ENCODE assay signal across 8 cellular contexts in genomic region chr17:1762906-1763829, GRCh38. TPM values are rescaled to one million over a fixed set of nuclear protein-coding genes. Genes with fewer than 3 reads are reported as not detected.
DNase-seq lines count a peak whose midpoint lies in the region; ATAC-seq and TF ChIP-seq lines count a peak whose summit lies in the region.

No MANE protein-coding gene starts in this region.

- peak overlapping the region; percentile 11 for H3K14ac ChIP-seq in IMR-90 (replicated peaks; ENCODE audit: low read depth, low read length)

- peak overlapping the region; percentile 61 for H3K27ac ChIP-seq in IMR-90 (ENCODE audit: insufficient read depth, low read length)

- peaks cover 21% of the 10 kb centered on the region for H3K4me1 ChIP-seq in IMR-90 (ENCODE audit: control insufficient read depth, insufficient read depth, low read length)

- peak overlapping the region; percentile 55 for H3K4ac ChIP-seq in IMR-90 (ENCODE audit: low read depth, low read length)

- no peak for TF ChIP-seq POLR2A in IMR-90 (IDR thresholded peaks at IDR 0.05; ENCODE audit: low read depth, low read length)

- intact Hi-C loops in IMR-90 (cut with micrococcal nuclease), result no loop called here

- H3K79me1 ChIP-seq in IMR-90 (ENCODE audit: low read depth in 1 of 2, low read length in 2 of 2), result no peaks in the 10 kb centered on the region

- peak overlapping the region; percentile 82 for H2BK120ac ChIP-seq in IMR-90 (ENCODE audit: low read depth, low read length)

- H2BK15ac ChIP-seq in IMR-90 (ENCODE audit: low read depth, low read length), result peak overlapping the region; percentile 43; the same call in 1 of the 3 replicates

- TF ChIP-seq RAD21 in IMR-90 (IDR thresholded peaks at IDR 0.05; ENCODE audit: low read length), result no peak

- H3K56ac ChIP-seq in IMR-90 (ENCODE audit: extremely low read depth, insufficient read depth, low read length), result no peak overlapping the region

- H3K9me1 ChIP-seq in IMR-90 (ENCODE audit: insufficient read depth, low read length), result peaks cover 9% of the 10 kb centered on the region

- H4K5ac ChIP-seq in IMR-90 (ENCODE audit: low read depth, low read length), result peak overlapping the region; percentile 19

- peak overlapping the region; percentile 50 for H2AK9ac ChIP-seq in IMR-90 (replicated peaks; ENCODE audit: low read depth, low read length, poor library complexity)

- H2AFZ ChIP-seq in IMR-90 (replicated peaks; ENCODE audit: low read length, poor library complexity), result peak overlapping the region; percentile 86

- peak overlapping the region; percentile 26 for H4K91ac ChIP-seq in IMR-90 (ENCODE audit: insufficient read depth, low read depth, low read length)

- BruUV-seq in IMR-90 (replicated peaks; lab: Mats Ljungman, UMichigan), result no TSS peak

- CTCF ChIA-PET in IMR-90 (lab: Yijun Ruan, JAX), result interaction anchor here (1.3 kb wide), 1 partner anchor 11 kb away, joined by 3 read pairs; no protein-coding TSS in a partner anchor

- H3K36me3 ChIP-seq in IMR-90 (ENCODE audit: control insufficient read depth, insufficient read depth, low read length), result no peaks in the 10 kb centered on the region; the same call in 1 of the 2 replicates

- peak overlapping the region; percentile 82 for H2AK5ac ChIP-seq in IMR-90 (ENCODE audit: low read depth, low read length)

- in situ Hi-C loops in IMR-90 (cut with MboI; ENCODE audit: low sequenced_read_pairs), result no loop called here

- ATAC-seq in IMR-90 (ENCODE audit: low read depth) (peak; percentile 63), GM19035 (IDR thresholded peaks at IDR 0.05; ENCODE audit: unreplicated experiment) (no peak), HG03175 (IDR thresholded peaks at IDR 0.05; ENCODE audit: unreplicated experiment) (no peak)
- no peak for ATAC-seq in stimulated activated naive CD8-positive, alpha-beta T cell treated with anti-CD3 and anti-CD28 coated beads, Interleukin-15, Interleukin-2, amounts not matched to agents 100 U/mL and 50 U/mL, for 24 hours

- H3K9me3 ChIP-seq in IMR-90 (ENCODE audit: control insufficient read depth, insufficient read depth, low read length), result no peaks in the 10 kb centered on the region
- peaks cover 2% of the 10 kb centered on the region for H3K9me3 ChIP-seq in iPS-18c (ENCODE audit: control insufficient read depth, insufficient read depth, low read length)

- peak overlapping the region; percentile 34; the same call in 1 of the 2 replicates for H3K23ac ChIP-seq in IMR-90 (ENCODE audit: low read depth, low read length)

- 67% methylated on average over 3 of the region's 21 CpGs; no CpG with 5 or more reads in 1 of the 2 experiments for WGBS in IMR-90 (ENCODE audit: extremely low coverage in 2 of 2, insufficient read length in 1 of 2), 2 experiments

- peak overlapping the region; percentile 16; the same call in 1 of the 2 replicates for H3K9ac ChIP-seq in IMR-90 (ENCODE audit: low read depth, low read length)

- no peak for TF ChIP-seq CTCF in IMR-90 (conservative IDR thresholded peaks at IDR 0.05; ENCODE audit: low read depth, low read length)

- H4K20me1 ChIP-seq in IMR-90 (ENCODE audit: insufficient read depth, low read length), result no peaks in the 10 kb centered on the region

- dilution Hi-C loops in IMR-90 (cut with HindIII; ENCODE audit: low sequenced_read_pairs, unreplicated experiment), result no loop called here

- peak; percentile 74 for DNase-seq in AG08395 (ENCODE audit: low spot score)
- peak; percentile 74 for DNase-seq in IMR-90
- DNase-seq in amniotic stem cell (lab: John Stamatoyannopoulos, UW), result peak; percentile 26
- DNase-seq in stimulated activated naive CD8-positive, alpha-beta T cell treated with anti-CD3 and anti-CD28 coated beads, Interleukin-15, Interleukin-2, amounts not matched to agents 100 U/mL and 50 U/mL, for 24 hours, result peak; percentile 16
- DNase-seq in NCI-H1105 (lab: John Stamatoyannopoulos, UW), result no peak

- H3K27me3 ChIP-seq in IMR-90 (ENCODE audit: control insufficient read depth, insufficient read depth, low read length), result no peaks in the 10 kb centered on the region

- peak overlapping the region; percentile 51; the same call in 1 of the 2 replicates for H3K4me3 ChIP-seq in IMR-90 (ENCODE audit: insufficient read depth, low read depth, low read length)
- peak overlapping the region; percentile 38; the same call in 1 of the 2 replicates for H3K4me3 ChIP-seq in iPS-18c (ENCODE audit: insufficient read depth, low read depth, low read length)

- H2BK20ac ChIP-seq in IMR-90 (ENCODE audit: low read depth, low read length), result peak overlapping the region; percentile 82

- H3K18ac ChIP-seq in IMR-90 (ENCODE audit: low read depth, low read length), result peak overlapping the region; percentile 32

- H3K4me2 ChIP-seq in IMR-90 (ENCODE audit: low read depth, low read length), result peak overlapping the region; percentile 39; the same call in 1 of the 2 replicates

- H4K8ac ChIP-seq in IMR-90 (ENCODE audit: low read depth in 2 of 2, low read length in 2 of 2), result peak overlapping the region; percentile 79 to 93

- POLR2A ChIA-PET in IMR-90 (lab: Charles Lee; ENCODE audit: unreplicated experiment), result interaction anchor here (0.6 kb wide), 1 partner anchor 47 kb away, joined by 3 read pairs; no protein-coding TSS in a partner anchor

- H2BK5ac ChIP-seq in IMR-90 (ENCODE audit: low read depth, low read length, poor library complexity, severe bottlenecking), result no peak overlapping the region

TF ChIP-seq in IMR-90, 13 proteins besides CTCF, POLR2A, EP300 and RAD21:
- no peak for TF ChIP-seq CEBPB (IDR thresholded peaks at IDR 0.05; ENCODE audit: low read depth, low read length)
- 0 out of 2 replicates have a peak, but pooled peaks have one; percentile 36 for TF ChIP-seq MAZ (IDR thresholded peaks at IDR 0.05; ENCODE audit: borderline replicate concordance, low read depth, low read length)
- no peak for TF ChIP-seq CHD1 (IDR thresholded peaks at IDR 0.05; ENCODE audit: low read depth, low read length)
- TF ChIP-seq SMC3 (IDR thresholded peaks at IDR 0.05; ENCODE audit: low read depth, low read length), result no peak
- peak; percentile 48; the same call in 1 of the 2 replicates for TF ChIP-seq BHLHE40 (IDR thresholded peaks at IDR 0.05; ENCODE audit: low read depth, low read length)
- TF ChIP-seq USF2 (IDR thresholded peaks at IDR 0.05; ENCODE audit: low read depth, low read length), result peak; percentile 26; the same call in 1 of the 2 replicates
- TF ChIP-seq MXI1 (IDR thresholded peaks at IDR 0.05; ENCODE audit: borderline replicate concordance, low read depth, low read length), result peak; percentile 51; the same call in 1 of the 2 replicates
- no peak for TF ChIP-seq RFX5 (IDR thresholded peaks at IDR 0.05; ENCODE audit: low read depth, low read length)

RNA-seq across cellular contexts. Expression of gene SERPINF1, which starts 1.3 kb away (rescaled TPM):
- total RNA-seq in IMR-90 (2012; rRNA removed), result 11.7 and 15.6 TPM in 2 replicates
- polyA plus RNA-seq in IMR-90 (2012; rRNA removed), result 90.2 and 94.3 TPM in 2 replicates
- 104 and 232 TPM in 2 replicates for polyA plus RNA-seq in IMR-90 (2012; cell fraction: cytosol; rRNA removed)
- polyA plus RNA-seq in IMR-90 (2012; cell fraction: nucleus; rRNA removed; ENCODE audit: low replicate concordance), result 61.8 and 102 TPM in 2 replicates

RNA-seq across cellular contexts. Expression of gene SERPINF2, which starts 20.5 kb away (rescaled TPM):
- not detected in 2 replicates for total RNA-seq in IMR-90 (2012; rRNA removed)
- not detected in 2 replicates for polyA plus RNA-seq in IMR-90 (2012; rRNA removed)
- polyA plus RNA-seq in IMR-90 (2012; cell fraction: cytosol; rRNA removed), result 0.02 TPM in 1 of 2 replicates, not detected in the other
- 0.08 and 0.17 TPM in 2 replicates for polyA plus RNA-seq in IMR-90 (2012; cell fraction: nucleus; rRNA removed; ENCODE audit: low replicate concordance)

RNA-seq across cellular contexts. Expression of gene WDR81, which starts 38.7 kb away (rescaled TPM):
- 3.0 and 3.9 TPM in 2 replicates for total RNA-seq in IMR-90 (2012; rRNA removed)
- 8.4 and 10.4 TPM in 2 replicates for polyA plus RNA-seq in IMR-90 (2012; rRNA removed)
- polyA plus RNA-seq in IMR-90 (2012; cell fraction: cytosol; rRNA removed), result 4.5 and 7.7 TPM in 2 replicates
- 21.3 and 52.6 TPM in 2 replicates for polyA plus RNA-seq in IMR-90 (2012; cell fraction: nucleus; rRNA removed; ENCODE audit: low replicate concordance)

RNA-seq across cellular contexts. Expression of gene TLCD2, which starts 53.0 kb away (rescaled TPM):
- total RNA-seq in IMR-90 (2012; rRNA removed), result 0.72 and 0.83 TPM in 2 replicates
- 0.67 and 1.2 TPM in 2 replicates for polyA plus RNA-seq in IMR-90 (2012; rRNA removed)
- 0.49 and 0.75 TPM in 2 replicates for polyA plus RNA-seq in IMR-90 (2012; cell fraction: cytosol; rRNA removed)
- 0.75 and 2.1 TPM in 2 replicates for polyA plus RNA-seq in IMR-90 (2012; cell fraction: nucleus; rRNA removed; ENCODE audit: low replicate concordance)
